Comparison of ENCODE assay signal across 1 cellular context in the genomic region with DNA sequence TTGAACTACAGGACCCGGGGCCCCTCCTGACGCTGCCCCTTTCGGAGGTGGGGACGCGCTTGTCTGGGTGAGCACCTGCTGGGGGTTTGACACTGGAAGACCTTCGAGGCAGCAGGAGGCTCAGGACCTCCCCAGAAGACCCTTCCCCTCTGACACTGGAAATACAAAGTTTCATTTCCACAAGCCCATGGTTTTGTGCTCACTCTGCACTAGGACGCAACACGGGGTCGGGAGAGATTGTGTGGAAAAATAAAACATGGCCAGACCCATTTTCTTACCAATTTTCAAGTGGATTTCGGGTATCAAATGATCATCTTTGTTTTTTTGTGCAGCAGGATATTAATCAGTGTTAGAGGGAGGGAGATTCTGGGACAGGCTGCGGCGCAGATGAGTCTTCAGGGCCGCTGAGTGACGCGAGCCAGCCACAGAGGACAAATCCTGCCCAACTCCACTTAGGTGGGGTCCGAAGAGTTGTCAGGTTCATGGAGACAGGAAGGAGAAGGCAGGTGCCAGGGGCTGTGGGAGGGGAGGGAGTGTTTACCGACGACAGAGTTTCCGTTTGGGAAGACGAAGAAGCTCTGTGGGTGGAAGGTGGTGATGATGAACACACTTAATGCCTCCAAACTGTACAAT.
TF ChIP-seq lines count a peak whose summit lies in the region.

No MANE protein-coding gene starts in this region.

TF ChIP-seq in HepG2, 621 proteins besides CTCF, POLR2A, EP300 and RAD21 (continued from another document and continues in another):
- TF ChIP-seq, protein P1, sequence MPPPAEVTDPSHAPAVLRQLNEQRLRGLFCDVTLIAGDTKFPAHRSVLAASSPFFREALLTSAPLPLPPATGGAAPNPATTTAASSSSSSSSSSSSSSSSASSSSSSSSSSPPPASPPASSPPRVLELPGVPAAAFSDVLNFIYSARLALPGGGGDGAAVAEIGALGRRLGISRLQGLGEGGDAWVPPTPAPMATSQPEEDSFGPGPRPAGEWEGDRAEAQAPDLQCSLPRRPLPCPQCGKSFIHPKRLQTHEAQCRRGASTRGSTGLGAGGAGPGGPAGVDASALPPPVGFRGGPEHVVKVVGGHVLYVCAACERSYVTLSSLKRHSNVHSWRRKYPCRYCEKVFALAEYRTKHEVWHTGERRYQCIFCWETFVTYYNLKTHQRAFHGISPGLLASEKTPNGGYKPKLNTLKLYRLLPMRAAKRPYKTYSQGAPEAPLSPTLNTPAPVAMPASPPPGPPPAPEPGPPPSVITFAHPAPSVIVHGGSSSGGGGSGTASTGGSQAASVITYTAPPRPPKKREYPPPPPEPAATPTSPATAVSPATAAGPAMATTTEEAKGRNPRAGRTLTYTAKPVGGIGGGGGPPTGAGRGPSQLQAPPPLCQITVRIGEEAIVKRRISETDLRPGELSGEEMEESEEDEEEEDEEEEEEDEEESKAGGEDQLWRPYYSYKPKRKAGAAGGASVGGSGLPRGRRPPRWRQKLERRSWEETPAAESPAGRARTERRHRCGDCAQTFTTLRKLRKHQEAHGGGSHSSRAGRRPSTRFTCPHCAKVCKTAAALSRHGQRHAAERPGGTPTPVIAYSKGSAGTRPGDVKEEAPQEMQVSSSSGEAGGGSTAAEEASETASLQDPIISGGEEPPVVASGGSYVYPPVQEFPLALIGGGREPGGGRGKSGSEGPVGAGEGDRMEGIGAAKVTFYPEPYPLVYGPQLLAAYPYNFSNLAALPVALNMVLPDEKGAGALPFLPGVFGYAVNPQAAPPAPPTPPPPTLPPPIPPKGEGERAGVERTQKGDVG (CRISPR knock-in tag; IDR thresholded peaks at IDR 0.05; ENCODE audit: borderline replicate concordance) = no peak
- no peak for TF ChIP-seq ZNF749 (CRISPR knock-in tag; IDR thresholded peaks at IDR 0.05; ENCODE audit: borderline replicate concordance)
- 0 out of 2 replicates have a peak, but pooled peaks have one; percentile 29 for TF ChIP-seq TARDBP (CRISPR knock-in tag; IDR thresholded peaks at IDR 0.05)
- no peak for TF ChIP-seq ISX (CRISPR knock-in tag; conservative IDR thresholded peaks at IDR 0.05)
- no peak for TF ChIP-seq ARNT2 (CRISPR knock-in tag; IDR thresholded peaks at IDR 0.05; ENCODE audit: low read depth)
- peak; percentile 44; the same call in 1 of the 2 replicates for TF ChIP-seq ZNF501 (CRISPR knock-in tag; IDR thresholded peaks at IDR 0.05)
- TF ChIP-seq, protein P2, sequence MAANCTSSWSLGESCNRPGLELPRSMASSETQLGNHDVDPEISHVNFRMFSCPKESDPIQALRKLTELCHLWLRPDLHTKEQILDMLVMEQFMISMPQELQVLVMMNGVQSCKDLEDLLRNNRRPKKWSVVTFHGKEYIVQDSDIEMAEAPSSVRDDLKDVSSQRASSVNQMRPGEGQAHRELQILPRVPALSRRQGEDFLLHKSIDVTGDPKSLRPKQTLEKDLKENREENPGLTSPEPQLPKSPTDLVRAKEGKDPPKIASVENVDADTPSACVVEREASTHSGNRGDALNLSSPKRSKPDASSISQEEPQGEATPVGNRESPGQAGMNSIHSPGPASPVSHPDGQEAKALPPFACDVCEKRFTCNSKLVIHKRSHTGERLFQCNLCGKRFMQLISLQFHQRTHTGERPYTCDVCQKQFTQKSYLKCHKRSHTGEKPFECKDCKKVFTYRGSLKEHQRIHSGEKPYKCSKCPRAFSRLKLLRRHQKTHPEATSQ (CRISPR knock-in tag; IDR thresholded peaks at IDR 0.05; ENCODE audit: borderline replicate concordance) = 0 out of 2 replicates have a peak, but pooled peaks have one; percentile 9
- TF ChIP-seq, protein P3, sequence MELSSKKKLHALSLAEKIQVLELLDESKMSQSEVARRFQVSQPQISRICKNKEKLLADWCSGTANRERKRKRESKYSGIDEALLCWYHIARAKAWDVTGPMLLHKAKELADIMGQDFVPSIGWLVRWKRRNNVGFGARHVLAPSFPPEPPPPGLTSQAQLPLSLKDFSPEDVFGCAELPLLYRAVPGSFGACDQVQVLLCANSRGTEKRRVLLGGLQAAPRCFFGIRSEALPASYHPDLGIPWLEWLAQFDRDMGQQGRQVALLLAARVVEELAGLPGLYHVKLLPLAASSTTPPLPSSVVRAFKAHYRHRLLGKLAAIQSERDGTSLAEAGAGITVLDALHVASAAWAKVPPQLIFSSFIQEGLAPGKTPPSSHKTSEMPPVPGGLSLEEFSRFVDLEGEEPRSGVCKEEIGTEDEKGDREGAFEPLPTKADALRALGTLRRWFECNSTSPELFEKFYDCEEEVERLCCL (CRISPR knock-in tag; IDR thresholded peaks at IDR 0.05; ENCODE audit: borderline replicate concordance) = no peak
- no peak for TF ChIP-seq RBM22 (optimal IDR thresholded peaks at IDR 0.05; ENCODE audit: low read length)
- TF ChIP-seq ZNF354B (CRISPR knock-in tag; IDR thresholded peaks at IDR 0.05) = no peak
- TF ChIP-seq KLF6 (CRISPR knock-in tag; IDR thresholded peaks at IDR 0.05) = no peak
- TF ChIP-seq MAFK (conservative IDR thresholded peaks at IDR 0.05 in 1 of 2, IDR thresholded peaks at IDR 0.05 in 1 of 2; ENCODE audit: low read length in 2 of 2) = no peak
- no peak for TF ChIP-seq ZKSCAN1 (IDR thresholded peaks at IDR 0.05; ENCODE audit: low read length)
- TF ChIP-seq CBX5 (CRISPR knock-in tag; IDR thresholded peaks at IDR 0.05; ENCODE audit: borderline replicate concordance) = no peak
- peak; percentile 82; the same call in 1 of the 2 replicates for TF ChIP-seq THYN1 (CRISPR knock-in tag; IDR thresholded peaks at IDR 0.05; ENCODE audit: borderline replicate concordance, low read depth)
- TF ChIP-seq, protein P4, sequence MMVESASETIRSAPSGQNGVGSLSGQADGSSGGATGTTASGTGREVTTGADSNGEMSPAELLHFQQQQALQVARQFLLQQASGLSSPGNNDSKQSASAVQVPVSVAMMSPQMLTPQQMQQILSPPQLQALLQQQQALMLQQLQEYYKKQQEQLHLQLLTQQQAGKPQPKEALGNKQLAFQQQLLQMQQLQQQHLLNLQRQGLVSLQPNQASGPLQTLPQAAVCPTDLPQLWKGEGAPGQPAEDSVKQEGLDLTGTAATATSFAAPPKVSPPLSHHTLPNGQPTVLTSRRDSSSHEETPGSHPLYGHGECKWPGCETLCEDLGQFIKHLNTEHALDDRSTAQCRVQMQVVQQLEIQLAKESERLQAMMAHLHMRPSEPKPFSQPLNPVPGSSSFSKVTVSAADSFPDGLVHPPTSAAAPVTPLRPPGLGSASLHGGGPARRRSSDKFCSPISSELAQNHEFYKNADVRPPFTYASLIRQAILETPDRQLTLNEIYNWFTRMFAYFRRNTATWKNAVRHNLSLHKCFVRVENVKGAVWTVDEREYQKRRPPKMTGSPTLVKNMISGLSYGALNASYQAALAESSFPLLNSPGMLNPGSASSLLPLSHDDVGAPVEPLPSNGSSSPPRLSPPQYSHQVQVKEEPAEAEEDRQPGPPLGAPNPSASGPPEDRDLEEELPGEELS (CRISPR knock-in tag; IDR thresholded peaks at IDR 0.05) = no peak
- no peak for TF ChIP-seq RFX3 (CRISPR knock-in tag; IDR thresholded peaks at IDR 0.05)
- TF ChIP-seq FLYWCH1 (CRISPR knock-in tag; IDR thresholded peaks at IDR 0.05) = no peak
- no peak for TF ChIP-seq ZNF207 (IDR thresholded peaks at IDR 0.05; ENCODE audit: borderline replicate concordance)
- no peak for TF ChIP-seq SOX5 (CRISPR knock-in tag; IDR thresholded peaks at IDR 0.05; ENCODE audit: borderline replicate concordance)
- no peak for TF ChIP-seq ZMAT3 (CRISPR knock-in tag; conservative IDR thresholded peaks at IDR 0.05)
- 0 out of 2 replicates have a peak, but pooled peaks have one; percentile 58 for TF ChIP-seq ARID2 (CRISPR knock-in tag; IDR thresholded peaks at IDR 0.05; ENCODE audit: borderline replicate concordance)
- TF ChIP-seq ZBTB38 (CRISPR knock-in tag; IDR thresholded peaks at IDR 0.05) = peak; percentile 83
- TF ChIP-seq ZNF441 (CRISPR knock-in tag; IDR thresholded peaks at IDR 0.05; ENCODE audit: borderline replicate concordance) = 0 out of 2 replicates have a peak, but pooled peaks have one; percentile 50
- no peak for TF ChIP-seq MXI1 (IDR thresholded peaks at IDR 0.05; ENCODE audit: borderline replicate concordance, low read depth, low read length)
- TF ChIP-seq PAWR (CRISPR knock-in tag; IDR thresholded peaks at IDR 0.05; ENCODE audit: borderline replicate concordance) = no peak
- TF ChIP-seq XBP1 (CRISPR knock-in tag; IDR thresholded peaks at IDR 0.05) = no peak
- TF ChIP-seq, protein P5, sequence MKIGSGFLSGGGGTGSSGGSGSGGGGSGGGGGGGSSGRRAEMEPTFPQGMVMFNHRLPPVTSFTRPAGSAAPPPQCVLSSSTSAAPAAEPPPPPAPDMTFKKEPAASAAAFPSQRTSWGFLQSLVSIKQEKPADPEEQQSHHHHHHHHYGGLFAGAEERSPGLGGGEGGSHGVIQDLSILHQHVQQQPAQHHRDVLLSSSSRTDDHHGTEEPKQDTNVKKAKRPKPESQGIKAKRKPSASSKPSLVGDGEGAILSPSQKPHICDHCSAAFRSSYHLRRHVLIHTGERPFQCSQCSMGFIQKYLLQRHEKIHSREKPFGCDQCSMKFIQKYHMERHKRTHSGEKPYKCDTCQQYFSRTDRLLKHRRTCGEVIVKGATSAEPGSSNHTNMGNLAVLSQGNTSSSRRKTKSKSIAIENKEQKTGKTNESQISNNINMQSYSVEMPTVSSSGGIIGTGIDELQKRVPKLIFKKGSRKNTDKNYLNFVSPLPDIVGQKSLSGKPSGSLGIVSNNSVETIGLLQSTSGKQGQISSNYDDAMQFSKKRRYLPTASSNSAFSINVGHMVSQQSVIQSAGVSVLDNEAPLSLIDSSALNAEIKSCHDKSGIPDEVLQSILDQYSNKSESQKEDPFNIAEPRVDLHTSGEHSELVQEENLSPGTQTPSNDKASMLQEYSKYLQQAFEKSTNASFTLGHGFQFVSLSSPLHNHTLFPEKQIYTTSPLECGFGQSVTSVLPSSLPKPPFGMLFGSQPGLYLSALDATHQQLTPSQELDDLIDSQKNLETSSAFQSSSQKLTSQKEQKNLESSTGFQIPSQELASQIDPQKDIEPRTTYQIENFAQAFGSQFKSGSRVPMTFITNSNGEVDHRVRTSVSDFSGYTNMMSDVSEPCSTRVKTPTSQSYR (CRISPR knock-in tag; IDR thresholded peaks at IDR 0.05; ENCODE audit: borderline replicate concordance) = no peak
- TF ChIP-seq NBN (conservative IDR thresholded peaks at IDR 0.05) = no peak
- TF ChIP-seq ZC3H13 (CRISPR knock-in tag; IDR thresholded peaks at IDR 0.05) = 0 out of 2 replicates have a peak, but pooled peaks have one; percentile 46
- no peak for TF ChIP-seq CEBPB (IDR thresholded peaks at IDR 0.05; ENCODE audit: borderline replicate concordance, low read depth, low read length)
- TF ChIP-seq ZFP36L2 (CRISPR knock-in tag; IDR thresholded peaks at IDR 0.05) = no peak
- TF ChIP-seq, protein P6, sequence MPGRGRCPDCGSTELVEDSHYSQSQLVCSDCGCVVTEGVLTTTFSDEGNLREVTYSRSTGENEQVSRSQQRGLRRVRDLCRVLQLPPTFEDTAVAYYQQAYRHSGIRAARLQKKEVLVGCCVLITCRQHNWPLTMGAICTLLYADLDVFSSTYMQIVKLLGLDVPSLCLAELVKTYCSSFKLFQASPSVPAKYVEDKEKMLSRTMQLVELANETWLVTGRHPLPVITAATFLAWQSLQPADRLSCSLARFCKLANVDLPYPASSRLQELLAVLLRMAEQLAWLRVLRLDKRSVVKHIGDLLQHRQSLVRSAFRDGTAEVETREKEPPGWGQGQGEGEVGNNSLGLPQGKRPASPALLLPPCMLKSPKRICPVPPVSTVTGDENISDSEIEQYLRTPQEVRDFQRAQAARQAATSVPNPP (CRISPR knock-in tag; IDR thresholded peaks at IDR 0.05) = no peak
- TF ChIP-seq, protein P7, sequence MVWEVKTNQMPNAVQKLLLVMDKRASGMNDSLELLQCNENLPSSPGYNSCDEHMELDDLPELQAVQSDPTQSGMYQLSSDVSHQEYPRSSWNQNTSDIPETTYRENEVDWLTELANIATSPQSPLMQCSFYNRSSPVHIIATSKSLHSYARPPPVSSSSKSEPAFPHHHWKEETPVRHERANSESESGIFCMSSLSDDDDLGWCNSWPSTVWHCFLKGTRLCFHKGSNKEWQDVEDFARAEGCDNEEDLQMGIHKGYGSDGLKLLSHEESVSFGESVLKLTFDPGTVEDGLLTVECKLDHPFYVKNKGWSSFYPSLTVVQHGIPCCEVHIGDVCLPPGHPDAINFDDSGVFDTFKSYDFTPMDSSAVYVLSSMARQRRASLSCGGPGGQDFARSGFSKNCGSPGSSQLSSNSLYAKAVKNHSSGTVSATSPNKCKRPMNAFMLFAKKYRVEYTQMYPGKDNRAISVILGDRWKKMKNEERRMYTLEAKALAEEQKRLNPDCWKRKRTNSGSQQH (CRISPR knock-in tag; IDR thresholded peaks at IDR 0.05; ENCODE audit: low read depth) = no peak
- TF ChIP-seq, protein P8, sequence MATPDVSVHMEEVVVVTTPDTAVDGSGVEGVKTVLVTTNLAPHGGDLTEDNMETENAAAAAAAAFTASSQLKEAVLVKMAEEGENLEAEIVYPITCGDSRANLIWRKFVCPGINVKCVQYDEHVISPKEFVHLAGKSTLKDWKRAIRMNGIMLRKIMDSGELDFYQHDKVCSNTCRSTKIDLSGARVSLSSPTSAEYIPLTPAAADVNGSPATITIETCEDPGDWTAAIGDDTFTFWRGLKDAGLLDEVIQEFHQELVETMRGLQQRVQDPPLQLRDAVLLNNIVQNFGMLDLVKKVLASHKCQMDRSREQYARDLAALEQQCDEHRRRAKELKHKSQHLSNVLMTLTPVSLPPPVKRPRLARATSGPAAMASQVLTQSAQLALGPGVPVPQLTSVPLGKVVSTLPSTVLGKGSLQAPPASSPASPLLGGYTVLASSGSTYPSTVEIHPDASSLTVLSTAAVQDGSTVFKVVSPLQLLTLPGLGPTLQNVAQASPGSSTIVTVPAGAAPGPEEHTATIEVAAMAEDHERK (CRISPR knock-in tag; IDR thresholded peaks at IDR 0.05; ENCODE audit: low read depth) = no peak
- TF ChIP-seq, protein P9, sequence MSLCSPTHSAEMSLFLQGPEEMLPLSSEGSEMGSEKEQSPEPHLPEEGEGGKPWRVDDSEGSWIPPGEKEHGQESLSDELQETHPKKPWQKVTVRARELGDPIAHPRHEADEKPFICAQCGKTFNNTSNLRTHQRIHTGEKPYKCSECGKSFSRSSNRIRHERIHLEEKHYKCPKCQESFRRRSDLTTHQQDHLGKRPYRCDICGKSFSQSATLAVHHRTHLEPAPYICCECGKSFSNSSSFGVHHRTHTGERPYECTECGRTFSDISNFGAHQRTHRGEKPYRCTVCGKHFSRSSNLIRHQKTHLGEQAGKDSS (CRISPR knock-in tag; IDR thresholded peaks at IDR 0.05; ENCODE audit: borderline replicate concordance, low read depth) = no peak
- TF ChIP-seq KMT2A (CRISPR knock-in tag; IDR thresholded peaks at IDR 0.05) = no peak
- no peak for TF ChIP-seq TAF15 (IDR thresholded peaks at IDR 0.05; ENCODE audit: low read depth, low read length, poor library complexity, severe bottlenecking)
- TF ChIP-seq ADNP (CRISPR knock-in tag; IDR thresholded peaks at IDR 0.05) = no peak
- no peak for TF ChIP-seq ZKSCAN5 (CRISPR knock-in tag; IDR thresholded peaks at IDR 0.05)
- TF ChIP-seq, protein P10, sequence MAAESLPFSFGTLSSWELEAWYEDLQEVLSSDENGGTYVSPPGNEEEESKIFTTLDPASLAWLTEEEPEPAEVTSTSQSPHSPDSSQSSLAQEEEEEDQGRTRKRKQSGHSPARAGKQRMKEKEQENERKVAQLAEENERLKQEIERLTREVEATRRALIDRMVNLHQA (CRISPR knock-in tag; IDR thresholded peaks at IDR 0.05) = no peak
- TF ChIP-seq NR1H2 (CRISPR knock-in tag; IDR thresholded peaks at IDR 0.05; ENCODE audit: borderline replicate concordance, low read depth) = no peak
- TF ChIP-seq ZNF549 (CRISPR knock-in tag; IDR thresholded peaks at IDR 0.05) = no peak
- no peak for TF ChIP-seq ZFP37 (CRISPR knock-in tag; IDR thresholded peaks at IDR 0.05; ENCODE audit: borderline replicate concordance)
- no peak for TF ChIP-seq ZNF446 (CRISPR knock-in tag; IDR thresholded peaks at IDR 0.05)
- peak; percentile 31; the same call in 1 of the 2 replicates for TF ChIP-seq NPAS2 (CRISPR knock-in tag; IDR thresholded peaks at IDR 0.05; ENCODE audit: borderline replicate concordance)
- TF ChIP-seq TOPORS (CRISPR knock-in tag; IDR thresholded peaks at IDR 0.05) = 0 out of 2 replicates have a peak, but pooled peaks have one; percentile 49
